1 cellular context compared by ENCODE assay signal in the genomic region with DNA sequence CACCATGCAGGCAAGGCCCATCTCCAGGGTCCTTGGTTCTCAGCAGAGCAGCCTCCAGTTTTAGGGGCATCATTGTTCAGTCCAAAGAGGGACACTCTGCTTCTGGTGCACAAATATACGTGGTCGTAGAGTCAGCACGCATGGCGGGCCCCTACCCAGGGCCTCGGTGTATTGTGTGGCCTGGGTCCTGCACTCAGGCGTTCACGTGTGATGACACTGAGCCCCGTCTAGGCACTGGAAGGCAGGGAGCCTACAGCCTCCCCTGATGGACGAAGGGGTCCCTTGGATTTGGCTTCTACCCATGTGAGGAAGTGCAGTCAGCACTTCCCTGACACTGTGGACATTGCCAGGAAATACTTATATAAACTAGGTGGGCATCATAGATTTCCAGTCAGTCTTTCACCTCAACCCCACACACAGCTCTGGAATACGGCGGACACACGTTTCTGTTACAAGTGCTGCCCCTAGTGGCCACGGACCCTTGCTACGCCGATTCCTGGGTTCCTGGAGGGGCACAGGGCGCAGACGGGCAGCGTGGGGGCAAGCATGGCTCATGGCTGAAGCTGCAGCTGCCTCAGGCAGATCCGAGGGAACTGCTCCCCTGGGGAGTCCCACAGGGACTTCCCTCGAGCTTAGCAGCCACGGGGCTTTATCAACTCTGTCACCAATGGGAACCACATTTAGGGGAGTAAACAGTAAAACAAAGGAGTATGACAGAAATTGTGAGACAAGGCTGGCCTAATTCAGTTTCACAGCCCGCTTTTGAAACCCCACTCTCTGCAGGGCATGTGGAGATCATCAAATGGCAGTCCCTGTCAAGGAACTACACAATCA.
TF ChIP-seq lines count a peak whose summit lies in the region.

No MANE protein-coding gene starts in this region.

TF ChIP-seq in HepG2, 621 proteins besides CTCF, POLR2A, EP300 and RAD21 (continued from another document):
- TF ChIP-seq AGO2 (optimal IDR thresholded peaks at IDR 0.05; ENCODE audit: low read depth, low read length): peak; percentile 57
